ENCODE assay signal across 8 cellular contexts in the genomic region with DNA sequence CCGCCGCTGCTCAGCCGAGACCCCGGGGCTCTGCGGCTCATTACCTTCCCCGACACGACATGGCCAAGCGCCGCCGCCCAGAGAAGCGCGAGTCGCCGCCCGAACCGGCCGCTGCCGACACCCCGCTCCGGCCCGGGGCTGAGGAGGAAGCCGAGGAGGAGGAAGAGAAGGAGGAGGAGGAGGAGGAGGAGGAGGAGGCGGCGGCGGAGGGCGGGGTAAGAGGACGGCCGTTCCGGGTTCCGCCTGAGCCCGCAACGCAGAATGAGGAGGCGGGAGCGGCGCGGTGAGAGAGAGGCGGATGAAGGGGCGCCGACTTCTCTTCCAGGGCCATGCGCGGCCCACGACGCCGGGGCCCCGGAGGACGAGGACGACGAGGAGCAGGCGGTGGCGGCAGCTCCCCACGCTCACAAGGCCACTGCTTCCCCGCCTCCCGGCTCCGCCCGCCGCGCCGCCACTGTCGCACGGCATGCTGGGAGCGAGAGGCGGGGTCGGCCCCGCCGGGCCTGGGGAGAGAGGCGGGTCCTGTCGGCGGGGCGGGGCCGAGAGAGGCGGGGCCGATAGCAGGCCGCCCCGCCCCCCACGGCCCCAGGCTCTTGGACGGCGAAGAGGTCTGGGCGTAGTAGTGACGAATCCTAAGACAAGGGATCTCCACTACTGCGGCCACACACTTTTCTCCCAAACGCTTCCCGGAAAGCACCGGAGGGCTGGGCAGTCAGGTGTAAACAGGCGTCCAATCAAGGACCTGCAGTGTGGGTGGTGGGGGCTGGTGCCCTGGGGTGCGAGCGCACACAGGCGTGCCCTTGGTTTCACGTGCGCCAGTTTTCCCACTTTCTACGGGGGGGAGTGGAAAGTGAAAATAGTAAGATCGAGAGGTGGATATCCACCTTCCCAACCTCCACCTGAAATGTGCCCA.
DNase-seq lines count a peak whose midpoint lies in the region; ATAC-seq and TF ChIP-seq lines count a peak whose summit lies in the region.
"Not testable (repeated sequence)": the region's sequence is repeated elsewhere in the genome, so short reads cannot be mapped to it uniquely, and the experiment has no call there.

No MANE protein-coding gene starts in this region.

- not testable (repeated sequence) for TF ChIP-seq CTCF in AG04449 (IDR thresholded peaks at IDR 0.05; ENCODE audit: insufficient read depth, low read length, missing control alignments); cardiac fibroblast (IDR thresholded peaks at IDR 0.05; ENCODE audit: low read depth, low read length); spleen (IDR thresholded peaks at IDR 0.05 in 8 of 11, conservative IDR thresholded peaks at IDR 0.05 in 3 of 11)

- H3K9me3 ChIP-seq in spleen: not testable (repeated sequence)

- CTCF ChIA-PET in AG04449 (lab: Yijun Ruan, JAX): not testable (repeated sequence)

- H3K4me1 ChIP-seq in spleen: peaks cover 3 to 60% (median 35%) of the 10 kb centered on the region in 6 donors

- ATAC-seq in GM18909 (IDR thresholded peaks at IDR 0.05; ENCODE audit: poor library complexity, unreplicated experiment) (peak; percentile 71), HG03139 (IDR thresholded peaks at IDR 0.05; ENCODE audit: unreplicated experiment) (peak; percentile 66)

- WGBS in spleen, 5 donors: 0 to 1% (median 1%) methylated on average over 45 to 88 of the region's 91 CpGs

- peak overlapping the region; percentile 70 for H3K4me3 ChIP-seq in AG04449 (ENCODE audit: low read depth, low read length)
- peak overlapping the region; percentile 60 to 69 for H3K4me3 ChIP-seq in cardiac fibroblast (replicated peaks in 1 of 2; ENCODE audit: low read depth in 2 of 2, low read length in 2 of 2)
- peak overlapping the region; percentile 49 to 81 (median 58) for H3K4me3 ChIP-seq in spleen

- POLR2A ChIA-PET in AG04449 (lab: Yijun Ruan, JAX): not testable (repeated sequence)

- peak overlapping the region; percentile 86 to 98 (median 92) for H3K27ac ChIP-seq in spleen

- DNase-seq in AG04449 (ENCODE audit: low read depth, low spot score): not testable (repeated sequence)
- DNase-seq in NCI-H226: peak; percentile 96
- peak; percentile 84 for DNase-seq in activated CD4-positive, CD25-positive, alpha-beta regulatory T cell treated with anti-CD3 and anti-CD28 coated beads, Interleukin-2, amount 50 U/mL, for 16 hours (ENCODE audit: low read depth, low spot score)
- DNase-seq in cardiac fibroblast (ENCODE audit: low read depth in 2 of 2): peak; percentile 89 to 91
- DNase-seq in iris pigment epithelial cell (ENCODE audit: low read depth): peak; percentile 89
- peak; percentile 98 for DNase-seq in spleen

- intact Hi-C loops in spleen (cut with DNase I; ENCODE audit: low total_unique reads): not testable (repeated sequence)

- peak in 1 of 3 donors; percentile 37 for TF ChIP-seq POLR2A in spleen (IDR thresholded peaks at IDR 0.05)

- not testable (repeated sequence) for H3K36me3 ChIP-seq in spleen

- H3K27me3 ChIP-seq in spleen (replicated peaks in 1 of 7): not testable (repeated sequence)
